1 cellular context compared by ENCODE assay signal in the genomic region with DNA sequence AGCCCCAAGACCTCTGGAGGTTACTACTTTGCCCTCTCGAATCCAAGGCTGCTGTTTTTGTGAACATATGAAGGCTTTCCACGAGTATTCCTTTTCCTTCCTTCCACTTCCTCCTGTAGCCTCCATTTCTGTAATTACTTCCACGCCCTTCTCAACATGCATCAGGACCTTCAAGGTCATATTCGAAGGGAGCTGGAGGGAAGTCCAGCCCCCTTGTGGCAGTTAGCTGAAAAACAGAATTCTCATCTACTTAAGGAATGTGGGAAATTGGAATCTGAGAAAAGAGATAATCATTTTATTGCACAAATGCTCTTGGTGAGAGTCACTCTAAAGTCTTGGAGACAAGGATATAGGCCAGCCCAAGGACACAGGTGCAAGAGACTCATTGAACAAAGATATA.
TF ChIP-seq lines count a peak whose summit lies in the region.

No MANE protein-coding gene starts in this region.

TF ChIP-seq in GM23338, 12 proteins besides CTCF, POLR2A, EP300 and RAD21 (continued from another document):
- TF ChIP-seq, protein P1, sequence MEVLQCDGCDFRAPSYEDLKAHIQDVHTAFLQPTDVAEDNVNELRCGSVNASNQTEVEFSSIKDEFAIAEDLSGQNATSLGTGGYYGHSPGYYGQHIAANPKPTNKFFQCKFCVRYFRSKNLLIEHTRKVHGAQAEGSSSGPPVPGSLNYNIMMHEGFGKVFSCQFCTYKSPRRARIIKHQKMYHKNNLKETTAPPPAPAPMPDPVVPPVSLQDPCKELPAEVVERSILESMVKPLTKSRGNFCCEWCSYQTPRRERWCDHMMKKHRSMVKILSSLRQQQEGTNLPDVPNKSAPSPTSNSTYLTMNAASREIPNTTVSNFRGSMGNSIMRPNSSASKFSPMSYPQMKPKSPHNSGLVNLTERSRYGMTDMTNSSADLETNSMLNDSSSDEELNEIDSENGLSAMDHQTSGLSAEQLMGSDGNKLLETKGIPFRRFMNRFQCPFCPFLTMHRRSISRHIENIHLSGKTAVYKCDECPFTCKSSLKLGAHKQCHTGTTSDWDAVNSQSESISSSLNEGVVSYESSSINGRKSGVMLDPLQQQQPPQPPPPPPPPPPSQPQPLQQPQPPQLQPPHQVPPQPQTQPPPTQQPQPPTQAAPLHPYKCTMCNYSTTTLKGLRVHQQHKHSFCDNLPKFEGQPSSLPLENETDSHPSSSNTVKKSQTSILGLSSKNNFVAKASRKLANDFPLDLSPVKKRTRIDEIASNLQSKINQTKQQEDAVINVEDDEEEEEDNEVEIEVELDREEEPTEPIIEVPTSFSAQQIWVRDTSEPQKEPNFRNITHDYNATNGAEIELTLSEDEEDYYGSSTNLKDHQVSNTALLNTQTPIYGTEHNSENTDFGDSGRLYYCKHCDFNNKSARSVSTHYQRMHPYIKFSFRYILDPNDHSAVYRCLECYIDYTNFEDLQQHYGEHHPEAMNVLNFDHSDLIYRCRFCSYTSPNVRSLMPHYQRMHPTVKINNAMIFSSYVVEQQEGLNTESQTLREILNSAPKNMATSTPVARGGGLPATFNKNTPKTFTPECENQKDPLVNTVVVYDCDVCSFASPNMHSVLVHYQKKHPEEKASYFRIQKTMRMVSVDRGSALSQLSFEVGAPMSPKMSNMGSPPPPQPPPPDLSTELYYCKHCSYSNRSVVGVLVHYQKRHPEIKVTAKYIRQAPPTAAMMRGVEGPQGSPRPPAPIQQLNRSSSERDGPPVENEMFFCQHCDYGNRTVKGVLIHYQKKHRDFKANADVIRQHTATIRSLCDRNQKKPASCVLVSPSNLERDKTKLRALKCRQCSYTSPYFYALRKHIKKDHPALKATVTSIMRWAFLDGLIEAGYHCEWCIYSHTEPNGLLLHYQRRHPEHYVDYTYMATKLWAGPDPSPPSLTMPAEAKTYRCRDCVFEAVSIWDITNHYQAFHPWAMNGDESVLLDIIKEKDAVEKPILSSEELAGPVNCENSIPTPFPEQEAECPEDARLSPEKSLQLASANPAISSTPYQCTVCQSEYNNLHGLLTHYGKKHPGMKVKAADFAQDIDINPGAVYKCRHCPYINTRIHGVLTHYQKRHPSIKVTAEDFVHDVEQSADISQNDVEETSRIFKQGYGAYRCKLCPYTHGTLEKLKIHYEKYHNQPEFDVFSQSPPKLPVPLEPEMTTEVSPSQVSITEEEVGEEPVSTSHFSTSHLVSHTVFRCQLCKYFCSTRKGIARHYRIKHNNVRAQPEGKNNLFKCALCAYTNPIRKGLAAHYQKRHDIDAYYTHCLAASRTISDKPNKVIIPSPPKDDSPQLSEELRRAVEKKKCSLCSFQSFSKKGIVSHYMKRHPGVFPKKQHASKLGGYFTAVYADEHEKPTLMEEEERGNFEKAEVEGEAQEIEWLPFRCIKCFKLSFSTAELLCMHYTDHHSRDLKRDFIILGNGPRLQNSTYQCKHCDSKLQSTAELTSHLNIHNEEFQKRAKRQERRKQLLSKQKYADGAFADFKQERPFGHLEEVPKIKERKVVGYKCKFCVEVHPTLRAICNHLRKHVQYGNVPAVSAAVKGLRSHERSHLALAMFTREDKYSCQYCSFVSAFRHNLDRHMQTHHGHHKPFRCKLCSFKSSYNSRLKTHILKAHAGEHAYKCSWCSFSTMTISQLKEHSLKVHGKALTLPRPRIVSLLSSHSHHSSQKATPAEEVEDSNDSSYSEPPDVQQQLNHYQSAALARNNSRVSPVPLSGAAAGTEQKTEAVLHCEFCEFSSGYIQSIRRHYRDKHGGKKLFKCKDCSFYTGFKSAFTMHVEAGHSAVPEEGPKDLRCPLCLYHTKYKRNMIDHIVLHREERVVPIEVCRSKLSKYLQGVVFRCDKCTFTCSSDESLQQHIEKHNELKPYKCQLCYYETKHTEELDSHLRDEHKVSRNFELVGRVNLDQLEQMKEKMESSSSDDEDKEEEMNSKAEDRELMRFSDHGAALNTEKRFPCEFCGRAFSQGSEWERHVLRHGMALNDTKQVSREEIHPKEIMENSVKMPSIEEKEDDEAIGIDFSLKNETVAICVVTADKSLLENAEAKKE (CRISPR knock-in tag; IDR thresholded peaks at IDR 0.05) = no peak
- TF ChIP-seq ZNF331 (CRISPR knock-in tag; IDR thresholded peaks at IDR 0.05; ENCODE audit: low read depth) (no peak), STAT1 (IDR thresholded peaks at IDR 0.05; ENCODE audit: unreplicated experiment) (no peak), REST (IDR thresholded peaks at IDR 0.05; ENCODE audit: unreplicated experiment) (no peak), EZH2phosphoT487 (IDR thresholded peaks at IDR 0.05; ENCODE audit: unreplicated experiment) (no peak), ZNF114 (CRISPR knock-in tag; IDR thresholded peaks at IDR 0.05) (no peak), JUNB (IDR thresholded peaks at IDR 0.05; ENCODE audit: unreplicated experiment) (no peak), NANOG (IDR thresholded peaks at IDR 0.05; ENCODE audit: borderline replicate concordance) (no peak), POLR2AphosphoS5 (IDR thresholded peaks at IDR 0.05; ENCODE audit: low read depth) (no peak), CREB1 (CRISPR knock-in tag; IDR thresholded peaks at IDR 0.05; ENCODE audit: low read depth) (no peak)
